8 cellular contexts compared by ENCODE assay signal in genomic region chr1:75785964-75786853, GRCh38. TPM values are rescaled to one million over a fixed set of nuclear protein-coding genes. Genes with fewer than 3 reads are reported as not detected.
DNase-seq lines count a peak whose midpoint lies in the region; ATAC-seq, FAIRE-seq and TF ChIP-seq lines count a peak whose summit lies in the region.

Gene RABGGTB, plus strand, starts transcription at chr1:75786256. Its CDS starts 16 bp downstream, at chr1:75786272.

- H3K27ac ChIP-seq in 22Rv1 (peak within 1 kb of the TSS; percentile 82), body of pancreas (peak within 1 kb of the TSS; percentile 71 to 88 (median 86))

- no peaks in the 10 kb centered on the region for H3K36me3 ChIP-seq in body of pancreas (replicated peaks in 1 of 2; ENCODE audit: insufficient read depth in 1 of 2, low read depth in 2 of 2)

- TF ChIP-seq CTCF in 22Rv1 (IDR thresholded peaks at IDR 0.05) (no peak), body of pancreas (IDR thresholded peaks at IDR 0.05) (peak in 1 of 7 experiments; percentile 7)

- peaks cover 49% of the 10 kb centered on the region for H3K4me1 ChIP-seq in body of pancreas

- WGBS in body of pancreas, 2 donors: 0 to 1% methylated on average over 27 to 28 of the region's 28 CpGs

- peak within 1 kb of the TSS; percentile 20 to 68 for H3K4me3 ChIP-seq in body of pancreas

- DNase-seq in NCI-H2107 treated with DMSO at 0.1 percent for 48 hours (lab: John Stamatoyannopoulos, UW; ENCODE audit: unreplicated experiment) (peak; percentile 93), body of pancreas (peak; percentile 95 to 98 (median 96)), iPS DF 19.7 (ENCODE audit: low read depth, low spot score) (peak; percentile 80), sciatic nerve (ENCODE audit: low spot score) (peak; percentile 95)

- no peaks in the 10 kb centered on the region for H3K9me3 ChIP-seq in body of pancreas

- H3K27me3 ChIP-seq in body of pancreas: no peaks in the 10 kb centered on the region

- FAIRE-seq in TTC549 (lab: Jason Lieb, UNC): peak; percentile 89

- ATAC-seq in GM18520 (IDR thresholded peaks at IDR 0.05; ENCODE audit: unreplicated experiment): peak; percentile 63
- ATAC-seq in HG03064 (IDR thresholded peaks at IDR 0.05; ENCODE audit: low read depth, unreplicated experiment): peak; percentile 75
- ATAC-seq in body of pancreas: peak; percentile 100
- ATAC-seq in sciatic nerve: peak; percentile 100

- peak; percentile 51 to 95 (median 94) for TF ChIP-seq POLR2A in body of pancreas (IDR thresholded peaks at IDR 0.05)

- intact Hi-C loops in body of pancreas (cut with DNase I) (loop anchor here (10.0 kb wide), 1 partner anchor 51 kb away; no protein-coding TSS in a partner anchor), sciatic nerve (cut with DNase I) (no loop called here)

RNA-seq across cellular contexts. Expression of gene RABGGTB, which starts in this region (rescaled TPM):
- 10 to 100 TPM; 50.6 to 53.7 TPM for total RNA-seq in body of pancreas
- 57.2 TPM for total RNA-seq in sciatic nerve

Comparison
In these comparisons a context has a peak if more than half of its experiments do, and no peak if none do; other contexts are left out.
1. Peak in every context shown above with its lines: DNase-seq, ATAC-seq, H3K4me3 ChIP-seq and H3K27ac ChIP-seq.